14 cellular contexts compared by ENCODE assay signal in genomic region chr5:42989198-42989597, GRCh38. TPM values are rescaled to one million over a fixed set of nuclear protein-coding genes. Genes with fewer than 3 reads are reported as not detected.
A peak's percentile ranks its signal among the peaks of the same experiment; 100 is the strongest.
DNase-seq lines count a peak whose midpoint lies in the region; ATAC-seq lines count a peak whose summit lies in the region.
"Had no signal": no experiment of that assay in that cellular context is flagged by ENCODE, and none has a peak within 500 bp of the region (broad histone marks: within the 10 kb centered on the region; RNA-seq: fewer than 3 reads in every experiment).

No MANE protein-coding gene starts in this region.

- H3K9me3 Mint-ChIP-seq in T-helper 1 cell treated with Interleukin-12 subunit alpha and Interleukin-12 subunit beta and Interleukin-4 antibody, amounts not matched to agents 30 μg/mL and 1 μg/mL, for 36 hours: no peaks in the 10 kb centered on the region
- H3K9me3 Mint-ChIP-seq in activated naive CD8-positive, alpha-beta T cell treated with anti-CD3 and anti-CD28 coated beads for 36 hours: peaks cover 3% of the 10 kb centered on the region
- peaks cover 0 to 7% (median 0%) of the 10 kb centered on the region in 11 donors for H3K9me3 Mint-ChIP-seq in naive thymus-derived CD4-positive, alpha-beta T cell

- H3K4me3 Mint-ChIP-seq in T-helper 1 cell treated with Interleukin-12 subunit alpha and Interleukin-12 subunit beta and Interleukin-4 antibody, amounts not matched to agents 30 μg/mL and 1 μg/mL, for 36 hours: peak overlapping the region; percentile 94
- peak overlapping the region; percentile 79 for H3K4me3 Mint-ChIP-seq in activated naive CD8-positive, alpha-beta T cell treated with anti-CD3 and anti-CD28 coated beads for 36 hours
- H3K4me3 Mint-ChIP-seq in naive thymus-derived CD4-positive, alpha-beta T cell: peak overlapping the region; percentile 84 to 100 (median 98)

- peaks cover 30 to 37% of the 10 kb centered on the region in 2 donors for H3K4me1 ChIP-seq in naive thymus-derived CD4-positive, alpha-beta T cell (ENCODE audit: control insufficient read depth in 2 of 2, insufficient read depth in 2 of 2, low read length in 2 of 2)

- POLR2A ChIA-PET in naive thymus-derived CD4-positive, alpha-beta T cell (lab: Charles Lee): interaction anchor here (0.8 to 17.7 kb wide), 13 partner anchors 18 to 495 kb away, joined by 3 to 1009 read pairs (median 114); partner anchors contain the start of genes ANXA2R, TMEM267 and ZNF131

- peaks cover 30% of the 10 kb centered on the region for H3K36me3 Mint-ChIP-seq in T-helper 1 cell treated with Interleukin-12 subunit alpha and Interleukin-12 subunit beta and Interleukin-4 antibody, amounts not matched to agents 30 μg/mL and 1 μg/mL, for 36 hours (ENCODE audit: low read depth)
- H3K36me3 Mint-ChIP-seq in activated naive CD8-positive, alpha-beta T cell treated with anti-CD3 and anti-CD28 coated beads for 36 hours: peaks cover 28% of the 10 kb centered on the region
- H3K36me3 Mint-ChIP-seq in naive thymus-derived CD4-positive, alpha-beta T cell: peaks cover 5 to 38% (median 29%) of the 10 kb centered on the region in 5 donors

- no peaks in the 10 kb centered on the region for H3K27me3 ChIP-seq in naive thymus-derived CD4-positive, alpha-beta T cell (ENCODE audit: control insufficient read depth in 2 of 2, insufficient read depth in 2 of 2, low read length in 2 of 2)
- H3K27me3 ChIP-seq: SJCRH30 had no signal

- ATAC-seq in naive thymus-derived CD4-positive, alpha-beta T cell: no peak
- ATAC-seq: left cardiac atrium had no signal

- DNase-seq in T-helper 1 cell: no peak
- DNase-seq in activated naive CD8-positive, alpha-beta T cell treated with anti-CD3 and anti-CD28 coated beads for 36 hours: no peak
- DNase-seq in naive thymus-derived CD4-positive, alpha-beta T cell: peak in 5 of 9 donors; percentile 13 to 34 (median 16)
- DNase-seq in germinal center (ENCODE audit: low spot score): no peak
- no peak for DNase-seq in LoVo (ENCODE audit: low spot score)
- DNase-seq in NCI-H774 (lab: John Stamatoyannopoulos, UW): no peak
- DNase-seq: dermis blood vessel endothelial cell, HCEC 1CT, left cardiac atrium, posterior cingulate gyrus, SJCRH30 had no signal

- H3K4me3 ChIP-seq in naive thymus-derived CD4-positive, alpha-beta T cell (ENCODE audit: low read length): peak overlapping the region; percentile 62
- H3K4me3 ChIP-seq: SJCRH30 had no signal

- CTCF ChIA-PET in naive thymus-derived CD4-positive, alpha-beta T cell (lab: Charles Lee): interaction anchor here (0.6 to 1.2 kb wide), 4 partner anchors 18 to 50 kb away, joined by 3 to 4 read pairs (median 4); no protein-coding TSS in a partner anchor

- H3K36me3 ChIP-seq in KOPT-K1 (ENCODE audit: insufficient read depth, low read length): peaks cover 8% of the 10 kb centered on the region
- peaks cover 0 to 10% (median 6%) of the 10 kb centered on the region in 3 experiments for H3K36me3 ChIP-seq in naive thymus-derived CD4-positive, alpha-beta T cell (ENCODE audit: control insufficient read depth in 2 of 3, insufficient read depth in 3 of 3, low read length in 3 of 3)
- H3K36me3 ChIP-seq: SJCRH30 had no signal

- H3K27me3 Mint-ChIP-seq in T-helper 1 cell treated with Interleukin-12 subunit alpha and Interleukin-12 subunit beta and Interleukin-4 antibody, amounts not matched to agents 30 μg/mL and 1 μg/mL, for 36 hours (ENCODE audit: low read depth): no peaks in the 10 kb centered on the region
- H3K27me3 Mint-ChIP-seq in activated naive CD8-positive, alpha-beta T cell treated with anti-CD3 and anti-CD28 coated beads for 36 hours: no peaks in the 10 kb centered on the region
- no peaks in the 10 kb centered on the region for H3K27me3 Mint-ChIP-seq in naive thymus-derived CD4-positive, alpha-beta T cell

- intact Hi-C loops in naive thymus-derived CD4-positive, alpha-beta T cell (cut with micrococcal nuclease): loop anchor here in 1 of 2 donors (1.0 kb wide), 1 partner anchor 12 kb away; no protein-coding TSS in a partner anchor

- H3K4me1 Mint-ChIP-seq in T-helper 1 cell treated with Interleukin-12 subunit alpha and Interleukin-12 subunit beta and Interleukin-4 antibody, amounts not matched to agents 30 μg/mL and 1 μg/mL, for 36 hours (ENCODE audit: low read depth): peaks cover 58% of the 10 kb centered on the region
- H3K4me1 Mint-ChIP-seq in activated naive CD8-positive, alpha-beta T cell treated with anti-CD3 and anti-CD28 coated beads for 36 hours: peaks cover 53% of the 10 kb centered on the region
- H3K4me1 Mint-ChIP-seq in naive thymus-derived CD4-positive, alpha-beta T cell: peaks cover 36 to 72% (median 68%) of the 10 kb centered on the region in 7 donors

- peak overlapping the region; percentile 26 for H3K27ac Mint-ChIP-seq in T-helper 1 cell treated with Interleukin-12 subunit alpha and Interleukin-12 subunit beta and Interleukin-4 antibody, amounts not matched to agents 30 μg/mL and 1 μg/mL, for 36 hours
- peak overlapping the region; percentile 79 for H3K27ac Mint-ChIP-seq in activated naive CD8-positive, alpha-beta T cell treated with anti-CD3 and anti-CD28 coated beads for 36 hours
- H3K27ac Mint-ChIP-seq in naive thymus-derived CD4-positive, alpha-beta T cell: peak overlapping the region; percentile 70 to 100 (median 100)

- peaks cover 24% of the 10 kb centered on the region for H3K9me3 ChIP-seq in KOPT-K1 (ENCODE audit: insufficient read depth, low read length, poor library complexity, severe bottlenecking)
- H3K9me3 ChIP-seq in naive thymus-derived CD4-positive, alpha-beta T cell (ENCODE audit: control insufficient read depth in 2 of 3, low read length in 3 of 3): no peaks in the 10 kb centered on the region
- H3K9me3 ChIP-seq: SJCRH30 had no signal

- H3K27ac ChIP-seq in KOPT-K1 (ENCODE audit: low read depth, low read length, poor library complexity, severe bottlenecking): peak overlapping the region; percentile 100
- peak overlapping the region; percentile 89 for H3K27ac ChIP-seq in naive thymus-derived CD4-positive, alpha-beta T cell (ENCODE audit: low read depth, low read length)
- H3K27ac ChIP-seq: 22Rv1, SJCRH30 had no signal

RNA-seq across cellular contexts. Expression of gene ANXA2R, which starts 50.9 kb away (rescaled TPM):
- 1 to 10 TPM; 8.5 to 9.9 TPM for total RNA-seq in activated naive CD8-positive, alpha-beta T cell treated with anti-CD3 and anti-CD28 coated beads for 36 hours
- total RNA-seq in naive thymus-derived CD4-positive, alpha-beta T cell: 10 to 100 TPM; 13.2 to 61.4 (median 42.0) TPM
- polyA plus RNA-seq in naive thymus-derived CD4-positive, alpha-beta T cell: 10 to 100 TPM; 55.7 to 70.2 TPM

Comparison
In these comparisons a context has a peak if more than half of its experiments do, and no peak if none do; other contexts are left out.
1. H3K27ac Mint-ChIP-seq: peak in every context shown above with its lines; median percentile 100 in naive thymus-derived CD4-positive, alpha-beta T cell; 79 in activated naive CD8-positive, alpha-beta T cell treated with anti-CD3 and anti-CD28 coated beads for 36 hours; 26 in T-helper 1 cell treated with Interleukin-12 subunit alpha and Interleukin-12 subunit beta and Interleukin-4 antibody, amounts not matched to agents 30 μg/mL and 1 μg/mL, for 36 hours.
2. DNase-seq: peak in naive thymus-derived CD4-positive, alpha-beta T cell (5 of 9); none in T-helper 1 cell (0 of 5), activated naive CD8-positive, alpha-beta T cell treated with anti-CD3 and anti-CD28 coated beads for 36 hours (single experiment), germinal center (single experiment), LoVo (single experiment) and NCI-H774 (single experiment).
3. Peak in every context shown above with its lines, with median percentiles within 50 percentile points of each other: H3K4me3 Mint-ChIP-seq.